Comparison of ENCODE assay signal across 17 cellular contexts in the genomic region with DNA sequence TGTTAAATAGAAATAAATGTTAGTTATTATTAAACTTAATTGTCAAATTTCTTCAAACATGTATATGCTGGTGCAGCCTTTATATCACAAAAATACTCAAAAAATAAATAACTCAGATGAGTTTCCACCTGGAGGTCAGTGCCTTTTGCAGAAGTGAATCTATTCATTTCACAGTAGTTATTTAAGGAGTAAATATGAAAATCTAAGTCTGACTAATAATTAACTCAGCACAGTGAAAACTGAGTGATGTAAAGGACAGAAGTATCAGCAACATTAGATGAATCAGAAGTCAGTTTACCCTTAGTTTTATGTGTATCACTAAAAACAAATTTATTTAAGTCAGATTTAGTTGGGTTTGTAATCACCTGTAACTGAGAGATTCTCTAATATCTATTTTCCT.
DNase-seq lines count a peak whose midpoint lies in the region; ATAC-seq lines count a peak whose summit lies in the region.
"Had no signal": no experiment of that assay in that cellular context is flagged by ENCODE, and none has a peak within 500 bp of the region (broad histone marks: within the 10 kb centered on the region; RNA-seq: fewer than 3 reads in every experiment).

No MANE protein-coding gene starts in this region.

- H3K4me1 ChIP-seq in right cardiac atrium (ENCODE audit: control insufficient read depth, insufficient read depth, low read length) = no peaks in the 10 kb centered on the region
- H3K4me1 ChIP-seq: adrenal gland, prostate gland, tibial nerve had no signal

- peak; percentile 23 for DNase-seq in ELR (ENCODE audit: low read depth)
- DNase-seq in NCI-H2107 (lab: John Stamatoyannopoulos, UW) = no peak
- DNase-seq in right cardiac atrium = no peak
- DNase-seq in NCI-H510A (lab: John Stamatoyannopoulos, UW) = no peak
- DNase-seq: activated T-cell treated with anti-CD3 and anti-CD28 coated beads, Interleukin-2, amount 50 U/mL, for 24 hours; adrenal gland; CD8-positive, alpha-beta T cell; hippocampal formation; NCI-H2171; stimulated activated CD4-positive, alpha-beta T cell treated with anti-CD3 and anti-CD28 coated beads, Interleukin-15, amount 100 ng/mL, for 24 hours had no signal

- peak; percentile 94 for ATAC-seq in GM19372 (IDR thresholded peaks at IDR 0.05; ENCODE audit: low read depth, unreplicated experiment)
- ATAC-seq in HG02623 (IDR thresholded peaks at IDR 0.05; ENCODE audit: unreplicated experiment) = peak; percentile 92
- ATAC-seq in HG03159 (IDR thresholded peaks at IDR 0.05; ENCODE audit: unreplicated experiment) = peak; percentile 98
- no peak for ATAC-seq in HG03039 (IDR thresholded peaks at IDR 0.05; ENCODE audit: unreplicated experiment)
- no peak for ATAC-seq in right cardiac atrium
- ATAC-seq: CD8-positive, alpha-beta T cell; left lobe of liver had no signal

- no peak overlapping the region for H3K27ac ChIP-seq in right cardiac atrium (ENCODE audit: low read length)
- H3K27ac ChIP-seq: adrenal gland, prostate gland, tibial nerve had no signal

- intact Hi-C loops in right cardiac atrium (cut with DNase I) = no loop called here

- H3K27me3 ChIP-seq in right cardiac atrium (ENCODE audit: control insufficient read depth, insufficient read depth) = no peaks in the 10 kb centered on the region
- H3K27me3 ChIP-seq: adrenal gland, tibial nerve had no signal

- H3K9me3 ChIP-seq in right cardiac atrium (ENCODE audit: control insufficient read depth, low read length) = no peaks in the 10 kb centered on the region
- H3K9me3 ChIP-seq: adrenal gland, prostate gland, tibial nerve had no signal

- H3K4me3 ChIP-seq in right cardiac atrium (ENCODE audit: low read length) = no peak overlapping the region
- H3K4me3 ChIP-seq: adrenal gland, prostate gland, tibial nerve had no signal

Comparison
In these comparisons a context has a peak if more than half of its experiments do, and no peak if none do; other contexts are left out.
1. ATAC-seq: peak in GM19372 (single experiment), HG02623 (single experiment) and HG03159 (single experiment); none in HG03039 (single experiment) and right cardiac atrium (0 of 2).